ENCODE assay signal across 15 cellular contexts in the genomic region with DNA sequence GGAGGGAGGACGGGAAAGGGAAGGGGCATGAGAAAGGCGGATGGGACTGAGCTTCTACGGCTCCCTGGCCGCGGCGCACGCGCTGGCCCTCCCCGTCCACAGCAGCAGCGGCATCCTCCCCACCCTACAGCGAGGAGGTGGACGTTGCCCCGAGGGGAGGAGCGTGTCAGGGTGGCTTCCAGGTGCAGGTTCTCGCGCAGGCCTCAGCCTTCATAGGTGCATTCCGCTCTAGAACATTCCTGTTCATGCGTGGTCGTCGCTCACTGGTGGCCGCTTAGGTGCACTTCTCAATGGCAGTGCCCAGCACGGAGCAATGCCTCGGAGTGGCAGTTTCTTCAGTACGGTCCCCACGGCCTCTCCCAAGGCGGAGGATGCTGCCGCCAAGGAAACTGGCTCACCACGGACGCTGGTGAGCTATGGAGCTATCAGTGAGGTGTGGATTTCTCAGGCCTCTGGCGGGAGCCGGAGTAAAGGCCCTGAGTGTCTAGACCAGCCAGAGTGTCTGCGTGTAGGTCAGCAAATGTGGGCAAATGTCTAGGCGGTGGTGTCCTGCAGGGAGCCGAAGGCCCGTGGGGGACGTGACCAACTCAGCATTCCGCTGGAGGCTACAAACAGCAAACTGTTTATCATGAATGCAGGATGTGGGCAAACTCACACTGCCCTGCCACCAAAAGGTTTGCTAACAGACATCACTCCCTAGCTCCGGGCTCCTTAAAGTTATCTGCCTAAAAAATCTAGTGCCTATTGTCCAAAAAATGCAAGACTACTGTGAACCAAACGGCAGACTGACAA. TPM values are rescaled to one million over a fixed set of nuclear protein-coding genes. Genes with fewer than 3 reads are reported as not detected.
DNase-seq lines count a peak whose midpoint lies in the region; ATAC-seq, FAIRE-seq and TF ChIP-seq lines count a peak whose summit lies in the region.
"Had no signal": no experiment of that assay in that cellular context is flagged by ENCODE, and none has a peak within 500 bp of the region (broad histone marks: within the 10 kb centered on the region; RNA-seq: fewer than 3 reads in every experiment).

No MANE protein-coding gene starts in this region.

- peak overlapping the region; percentile 48 for H2BK5ac ChIP-seq in trophoblast cell (ENCODE audit: low read depth, low read length, poor library complexity)

- no peak for TF ChIP-seq CTCF in Calu3 (IDR thresholded peaks at IDR 0.05; ENCODE audit: unreplicated experiment)
- no peak for TF ChIP-seq CTCF in kidney (IDR thresholded peaks at IDR 0.05; ENCODE audit: borderline replicate concordance, extremely low read depth, insufficient read depth)
- TF ChIP-seq CTCF in dorsolateral prefrontal cortex (IDR thresholded peaks at IDR 0.05 in 54 of 56, conservative IDR thresholded peaks at IDR 0.05 in 2 of 56; ENCODE audit: low read depth in 1 of 56, partially characterized antibody in 56 of 56): no peak

- FAIRE-seq in kidney (lab: Jason Lieb, UNC): no peak

- H3K27ac ChIP-seq in kidney (ENCODE audit: low read depth in 2 of 2, low read length in 2 of 2) (no peak overlapping the region), trophoblast cell (ENCODE audit: low read depth, low read length) (peak overlapping the region; percentile 80), dorsolateral prefrontal cortex (no peak overlapping the region)
- H3K27ac ChIP-seq: hepatocyte, HL-60 had no signal

- H3K79me1 ChIP-seq in trophoblast cell (ENCODE audit: low read length): peaks cover 11% of the 10 kb centered on the region

- peak overlapping the region; percentile 75 for H3K4ac ChIP-seq in trophoblast cell (ENCODE audit: low read depth, low read length)

- H2BK12ac ChIP-seq in trophoblast cell (ENCODE audit: low read length): peak overlapping the region; percentile 78

- H3K4me3 ChIP-seq in kidney (ENCODE audit: low read length in 2 of 2) (peak overlapping the region; percentile 21 to 56), trophoblast cell (ENCODE audit: low read depth, low read length) (no peak overlapping the region), dorsolateral prefrontal cortex (peak overlapping the region in 13 of 59 donors; percentile 12 to 53 (median 37))
- H3K4me3 ChIP-seq: body of pancreas, hepatocyte had no signal

- peak overlapping the region; percentile 66 for H2BK120ac ChIP-seq in trophoblast cell (ENCODE audit: insufficient read depth, low read length, poor library complexity)

- H3K36me3 ChIP-seq in kidney (ENCODE audit: control insufficient read depth in 1 of 2, insufficient read depth in 2 of 2, low read length in 2 of 2) (no peaks in the 10 kb centered on the region), trophoblast cell (ENCODE audit: control insufficient read depth in 1 of 2, insufficient read depth in 2 of 2, low read length in 2 of 2) (no peaks in the 10 kb centered on the region)

- peak overlapping the region; percentile 44 for H2AK5ac ChIP-seq in trophoblast cell (ENCODE audit: low read length)

- ATAC-seq in T-cell (replicated peaks in 1 of 4): no peak
- no peak for ATAC-seq in GM21529 (IDR thresholded peaks at IDR 0.05; ENCODE audit: unreplicated experiment)
- ATAC-seq: body of pancreas had no signal

- H3K9ac ChIP-seq in kidney (ENCODE audit: low read length in 2 of 2) (no peak overlapping the region), trophoblast cell (ENCODE audit: low read length) (no peak overlapping the region)

- H3K27me3 ChIP-seq in trophoblast cell (ENCODE audit: insufficient read depth, low read length) (no peaks in the 10 kb centered on the region), dorsolateral prefrontal cortex (peaks cover 0 to 22% (median 0%) of the 10 kb centered on the region in 45 donors)
- H3K27me3 ChIP-seq: body of pancreas, hepatocyte had no signal

- BruUV-seq in Calu3 (replicated peaks; lab: Mats Ljungman, UMichigan): no TSS peak

- H3K4me1 ChIP-seq in kidney (ENCODE audit: control insufficient read depth in 1 of 2, insufficient read depth in 1 of 2, low read depth in 1 of 2, low read length in 2 of 2) (peaks cover 0 to 14% of the 10 kb centered on the region in 2 donors), trophoblast cell (ENCODE audit: control insufficient read depth in 1 of 2, insufficient read depth in 2 of 2, low read length in 2 of 2) (peaks cover 13 to 28% of the 10 kb centered on the region in 2 experiments)

- no peak overlapping the region for H4K12ac ChIP-seq in trophoblast cell (ENCODE audit: low read depth, low read length)

- H4K91ac ChIP-seq in trophoblast cell (ENCODE audit: low read depth, low read length): peak overlapping the region; percentile 93

- H3K4me1 Mint-ChIP-seq in Calu3 (ENCODE audit: low read depth, unreplicated experiment): peaks cover 17% of the 10 kb centered on the region
- peaks cover 7 to 17% (median 7%) of the 10 kb centered on the region in 3 donors for H3K4me1 Mint-ChIP-seq in T-cell

- H3K14ac ChIP-seq in trophoblast cell (ENCODE audit: low read length): peak overlapping the region; percentile 49

- H3K9me3 ChIP-seq in kidney (ENCODE audit: control insufficient read depth in 1 of 2, low read length in 2 of 2) (no peaks in the 10 kb centered on the region), trophoblast cell (ENCODE audit: insufficient read depth, low read depth, low read length) (peaks cover 2% of the 10 kb centered on the region)
- H3K9me3 ChIP-seq: body of pancreas had no signal

- no peaks in the 10 kb centered on the region for H3K79me2 ChIP-seq in trophoblast cell (ENCODE audit: control insufficient read depth, insufficient read depth, low read length, poor library complexity)
- H3K79me2 ChIP-seq: hepatocyte had no signal

- H3K27me3 Mint-ChIP-seq in Calu3 (ENCODE audit: unreplicated experiment) (no peaks in the 10 kb centered on the region), T-cell (peaks cover 55 to 70% of the 10 kb centered on the region in 2 donors)

- intact Hi-C loops in Calu3 (cut with micrococcal nuclease; ENCODE audit: unreplicated experiment) (no loop called here), kidney (cut with DNase I) (no loop called here), dorsolateral prefrontal cortex (cut with DNase I) (loop anchor here in 1 of 2 donors (5.0 kb wide), 1 partner anchor 65 kb away; no protein-coding TSS in a partner anchor)

- CTCF ChIA-PET in Calu3 (lab: Charles Lee) (interaction anchor here (1.1 to 1.2 kb wide), 2 partner anchors 20 to 46 kb away, joined by 4 to 5 read pairs; no protein-coding TSS in a partner anchor), T-cell (lab: Charles Lee) (no interaction called here)

- H3K27ac Mint-ChIP-seq in Calu3 (ENCODE audit: unreplicated experiment) (no peak overlapping the region), T-cell (no peak overlapping the region)
- H3K27ac Mint-ChIP-seq: activated T-helper 1 cell treated with anti-CD3 and anti-CD28 coated beads, Interleukin-12 subunit alpha, Interleukin-12 subunit beta, Interleukin-2, Interleukin-4 antibody, amounts not matched to agents 30 ng/mL and 10 ng/mL and 1 ng/mL, durations not matched to agents 14 hours and 24 hours and 36 hours; stimulated activated naive B cell treated with anti-CD40 and anti-IgM and Interleukin-4, amounts not matched to agents 10 μg/mL and 1 μg/mL and 100 μg/mL, for 72 hours had no signal

- peaks cover 15% of the 10 kb centered on the region for H3K36me3 Mint-ChIP-seq in Calu3 (ENCODE audit: insufficient read depth, unreplicated experiment)
- H3K36me3 Mint-ChIP-seq in T-cell: no peaks in the 10 kb centered on the region
- H3K36me3 Mint-ChIP-seq: stimulated activated naive B cell treated with anti-CD40 and anti-IgM and Interleukin-4, amounts not matched to agents 10 μg/mL and 1 μg/mL and 100 μg/mL, for 72 hours had no signal

- H2AFZ ChIP-seq in trophoblast cell (ENCODE audit: insufficient read depth, low read length, poor library complexity): peak overlapping the region; percentile 50
- H2AFZ ChIP-seq: hepatocyte had no signal

- peak overlapping the region; percentile 36 for H3K4me2 ChIP-seq in trophoblast cell (ENCODE audit: low read length)
- H3K4me2 ChIP-seq: hepatocyte had no signal

- DNase-seq in Calu3: no peak
- DNase-seq in T-cell: no peak
- DNase-seq in kidney: no peak
- DNase-seq in trophoblast cell: peak; percentile 94 to 97
- DNase-seq in NCI-H187 treated with DMSO at 0.1 percent for 48 hours (lab: John Stamatoyannopoulos, UW): no peak
- DNase-seq in dorsolateral prefrontal cortex: no peak
- no peak for DNase-seq in effector CD4-positive, alpha-beta T cell
- DNase-seq: body of pancreas; HCEC 1CT; stimulated activated CD4-positive, alpha-beta T cell treated with anti-CD3 and anti-CD28 coated beads, Interleukin-4, amount 100 ng/mL, for 1 hour; stimulated activated naive B cell treated with anti-CD40 and anti-IgM and Interleukin-4, amounts not matched to agents 10 μg/mL and 1 μg/mL and 100 μg/mL, for 72 hours had no signal

- WGBS in trophoblast cell (ENCODE audit: extremely low coverage, insufficient coverage, insufficient read length): no CpG with 5 or more reads among the region's 39 CpGs

- H3K23ac ChIP-seq in trophoblast cell (ENCODE audit: low read length): no peak overlapping the region

- peak overlapping the region; percentile 64 for H3K4me3 Mint-ChIP-seq in Calu3 (ENCODE audit: low read depth, unreplicated experiment)
- H3K4me3 Mint-ChIP-seq in T-cell: peak overlapping the region in 2 of 3 donors; percentile 31 to 68
- H3K4me3 Mint-ChIP-seq: activated T-helper 1 cell treated with anti-CD3 and anti-CD28 coated beads, Interleukin-12 subunit alpha, Interleukin-12 subunit beta, Interleukin-2, Interleukin-4 antibody, amounts not matched to agents 30 ng/mL and 10 ng/mL and 1 ng/mL, durations not matched to agents 14 hours and 24 hours and 36 hours had no signal

- POLR2A ChIA-PET in T-cell (lab: Charles Lee): no interaction called here

- no peaks in the 10 kb centered on the region for H3K9me3 Mint-ChIP-seq in Calu3 (ENCODE audit: low read depth, unreplicated experiment)
- no peaks in the 10 kb centered on the region for H3K9me3 Mint-ChIP-seq in T-cell
- H3K9me3 Mint-ChIP-seq: activated T-helper 1 cell treated with anti-CD3 and anti-CD28 coated beads, Interleukin-12 subunit alpha, Interleukin-12 subunit beta, Interleukin-2, Interleukin-4 antibody, amounts not matched to agents 30 ng/mL and 10 ng/mL and 1 ng/mL, durations not matched to agents 14 hours and 24 hours and 36 hours had no signal

- H3K18ac ChIP-seq in trophoblast cell (ENCODE audit: low read length): peak overlapping the region; percentile 9

- H4K8ac ChIP-seq in trophoblast cell (ENCODE audit: low read depth, low read length): peak overlapping the region; percentile 52

RNA-seq across cellular contexts. Expression of gene AFDN, which starts 29.4 kb away (rescaled TPM):
- total RNA-seq in Calu3 (2022): 226 and 237 TPM in 2 replicates
- 10 to 100 TPM; 10.6 to 30.3 (median 20.7) TPM for total RNA-seq in T-cell
- 175 TPM for total RNA-seq in kidney
- polyA plus RNA-seq in kidney (ENCODE audit: insufficient read depth, low read depth, low replicate concordance): 21.5 TPM
- 195 and 197 TPM in 2 replicates for polyA plus RNA-seq in trophoblast cell (2013)
- 100 to 1,000 TPM in 117 of 120 experiments, 10 to 100 TPM in 3; 83.8 to 184 (median 126) TPM for total RNA-seq in dorsolateral prefrontal cortex

Comparison
In these comparisons a context has a peak if more than half of its experiments do, and no peak if none do; other contexts are left out.
1. DNase-seq: peak in trophoblast cell (2 of 2); none in Calu3 (single experiment), T-cell (0 of 34), kidney (single experiment), NCI-H187 treated with DMSO at 0.1 percent for 48 hours (single experiment), dorsolateral prefrontal cortex (0 of 10) and effector CD4-positive, alpha-beta T cell (single experiment).